ENCODE assay signal across 27 cellular contexts in genomic region chr17:29800457-29800856, GRCh38.
"Had no signal": no experiment of that assay in that cellular context is flagged by ENCODE, and none has a peak within 500 bp of the region (broad histone marks: within the 10 kb centered on the region; RNA-seq: fewer than 3 reads in every experiment).

No MANE protein-coding gene starts in this region.

- FAIRE-seq: endothelial cell of umbilical vein had no signal

- H3K4me3 ChIP-seq: dorsolateral prefrontal cortex, esophagus muscularis mucosa, heart right ventricle, lung, prostate gland, right atrium auricular region, skin epidermis, spleen, testis, tibial artery had no signal

- H3K9me3 ChIP-seq: esophagus muscularis mucosa, heart right ventricle, neutrophil, prostate gland, right atrium auricular region, spleen, testis, tibial artery had no signal

- H3K9me3 Mint-ChIP-seq: endodermal cell; memory B cell; natural killer cell; neural crest cell; stimulated activated memory B cell treated with anti-CD40 and anti-IgM and Interleukin-4, amounts not matched to agents 10 μg/mL and 1 μg/mL and 100 μg/mL, for 72 hours; type B pancreatic cell had no signal

- H3K27me3 Mint-ChIP-seq: memory B cell; stimulated activated memory B cell treated with anti-CD40 and anti-IgM and Interleukin-4, amounts not matched to agents 10 μg/mL and 1 μg/mL and 100 μg/mL, for 72 hours; type B pancreatic cell had no signal

- H3K4me3 Mint-ChIP-seq: endodermal cell; memory B cell; natural killer cell; neural crest cell; stimulated activated memory B cell treated with anti-CD40 and anti-IgM and Interleukin-4, amounts not matched to agents 10 μg/mL and 1 μg/mL and 100 μg/mL, for 72 hours; type B pancreatic cell had no signal

- H3K4me1 ChIP-seq: esophagus muscularis mucosa, foreskin keratinocyte, heart right ventricle, prostate gland, right atrium auricular region, spleen, testis, tibial artery had no signal

- H3K36me3 ChIP-seq: esophagus muscularis mucosa, heart right ventricle, neutrophil, prostate gland, right atrium auricular region, spleen, tibial artery had no signal

- H3K27ac ChIP-seq: dorsolateral prefrontal cortex, esophagus muscularis mucosa, foreskin keratinocyte, heart right ventricle, neutrophil, prostate gland, right atrium auricular region, skin epidermis, spleen, testis, tibial artery had no signal

- ATAC-seq: foreskin keratinocyte; heart right ventricle; natural killer cell; stimulated activated memory B cell treated with anti-CD40 and anti-IgM and Interleukin-4, amounts not matched to agents 10 μg/mL and 1 μg/mL and 100 μg/mL, for 72 hours; stimulated activated naive CD8-positive, alpha-beta T cell treated with anti-CD3 and anti-CD28 coated beads, Interleukin-15, Interleukin-2, amounts not matched to agents 100 U/mL and 50 U/mL, for 24 hours had no signal

- H3K27ac Mint-ChIP-seq: endodermal cell; memory B cell; natural killer cell; stimulated activated memory B cell treated with anti-CD40 and anti-IgM and Interleukin-4, amounts not matched to agents 10 μg/mL and 1 μg/mL and 100 μg/mL, for 72 hours; type B pancreatic cell had no signal

- H3K4me1 Mint-ChIP-seq: endodermal cell; natural killer cell; stimulated activated memory B cell treated with anti-CD40 and anti-IgM and Interleukin-4, amounts not matched to agents 10 μg/mL and 1 μg/mL and 100 μg/mL, for 72 hours had no signal

- H3K27me3 ChIP-seq: dorsolateral prefrontal cortex, esophagus muscularis mucosa, foreskin keratinocyte, heart right ventricle, neutrophil, right atrium auricular region, spleen, testis, tibial artery had no signal

- H3K36me3 Mint-ChIP-seq: memory B cell, natural killer cell, type B pancreatic cell had no signal

- DNase-seq: cerebellar nuclear complex; dorsolateral prefrontal cortex; effector CD4-positive, alpha-beta T cell; endodermal cell; foreskin keratinocyte; glutamatergic neuron; heart right ventricle; hippocampal formation; islet precursor cell; natural killer cell; spleen; stimulated activated CD4-positive, alpha-beta T cell treated with anti-CD3 and anti-CD28 coated beads, Interleukin-4, amount 100 ng/mL, for 4 hours; stimulated activated naive CD8-positive, alpha-beta T cell treated with anti-CD3 and anti-CD28 coated beads, Interleukin-15, Interleukin-2, amounts not matched to agents 100 U/mL and 50 U/mL, for 24 hours; substantia nigra; testis; tibial artery had no signal
